ENCODE assay signal across 1 cellular context in genomic region chr20:56392282-56393132, GRCh38.
TF ChIP-seq lines count a peak whose summit lies in the region.

Gene CSTF1 (plus strand): TSS chr20:56392645. CDS start chr20:56395553, 2,908 bp downstream.

TF ChIP-seq in HepG2, 621 proteins besides CTCF, POLR2A, EP300 and RAD21 (continued from another document and continues in another):
- peak; percentile 91 for TF ChIP-seq ARID3A (IDR thresholded peaks at IDR 0.05; ENCODE audit: low read depth, low read length)
- no peak; the same call in 1 of the 2 replicates for TF ChIP-seq JDP2 (CRISPR knock-in tag; IDR thresholded peaks at IDR 0.05; ENCODE audit: borderline replicate concordance)
- peak; percentile 93 for TF ChIP-seq KLF12 (CRISPR knock-in tag; IDR thresholded peaks at IDR 0.05; ENCODE audit: borderline replicate concordance)
- TF ChIP-seq NR2F2 (IDR thresholded peaks at IDR 0.05; ENCODE audit: borderline replicate concordance, low read depth), result 0 out of 2 replicates have a peak, but pooled peaks have one; percentile 38
- peak; percentile 50; the same call in 1 of the 2 replicates for TF ChIP-seq ZNF839 (CRISPR knock-in tag; IDR thresholded peaks at IDR 0.05; ENCODE audit: borderline replicate concordance)
- peak; percentile 98 for TF ChIP-seq STAT5B (CRISPR knock-in tag; IDR thresholded peaks at IDR 0.05)
- TF ChIP-seq ZFX (CRISPR knock-in tag; IDR thresholded peaks at IDR 0.05; ENCODE audit: low read depth), result peak; percentile 97
- peak; percentile 100 for TF ChIP-seq MYC (CRISPR knock-in tag; IDR thresholded peaks at IDR 0.05; ENCODE audit: borderline replicate concordance)
- peak; percentile 99 for TF ChIP-seq REPIN1 (CRISPR knock-in tag; IDR thresholded peaks at IDR 0.05; ENCODE audit: borderline replicate concordance, low read depth)
- TF ChIP-seq ZNF20 (CRISPR knock-in tag; IDR thresholded peaks at IDR 0.05), result no peak
- TF ChIP-seq ZNF17 (CRISPR knock-in tag; IDR thresholded peaks at IDR 0.05), result no peak
- 0 out of 2 replicates have a peak, but pooled peaks have one; percentile 16 for TF ChIP-seq ZNF235 (CRISPR knock-in tag; IDR thresholded peaks at IDR 0.05; ENCODE audit: borderline replicate concordance)
- no peak for TF ChIP-seq CBX2 (IDR thresholded peaks at IDR 0.05; ENCODE audit: low read depth, low read length)
- TF ChIP-seq CBX2 (CRISPR knock-in tag; IDR thresholded peaks at IDR 0.05; ENCODE audit: low read depth), result peak; percentile 98
- TF ChIP-seq ZNF619 (CRISPR knock-in tag; IDR thresholded peaks at IDR 0.05), result peak; percentile 100
- TF ChIP-seq CSRNP1 (CRISPR knock-in tag; IDR thresholded peaks at IDR 0.05), result peak; percentile 98
- peak; percentile 85 for TF ChIP-seq SOX5 (CRISPR knock-in tag; IDR thresholded peaks at IDR 0.05; ENCODE audit: borderline replicate concordance)
- peak; percentile 32; the same call in 1 of the 2 replicates for TF ChIP-seq ZNF484 (CRISPR knock-in tag; IDR thresholded peaks at IDR 0.05; ENCODE audit: borderline replicate concordance, low read depth)
- no peak for TF ChIP-seq CENPBD1 (CRISPR knock-in tag; IDR thresholded peaks at IDR 0.05; ENCODE audit: borderline replicate concordance, low read depth)
- TF ChIP-seq ZEB1 (IDR thresholded peaks at IDR 0.05; ENCODE audit: insufficient replicate concordance, low read depth), result peak; percentile 78
- TF ChIP-seq MED13 (CRISPR knock-in tag; IDR thresholded peaks at IDR 0.05), result peak; percentile 97; the same call in 1 of the 2 replicates
- TF ChIP-seq ZNF280D (CRISPR knock-in tag; IDR thresholded peaks at IDR 0.05), result peak; percentile 99
- peak; percentile 97 for TF ChIP-seq ZNF574 (CRISPR knock-in tag; IDR thresholded peaks at IDR 0.05)
- TF ChIP-seq FOXA3 (CRISPR knock-in tag; IDR thresholded peaks at IDR 0.05), result peak; percentile 94
- TF ChIP-seq RFX1 (IDR thresholded peaks at IDR 0.05), result no peak
- TF ChIP-seq PAXIP1 (CRISPR knock-in tag; conservative IDR thresholded peaks at IDR 0.05), result peak; percentile 93
- no peak for TF ChIP-seq ZBTB1 (CRISPR knock-in tag; IDR thresholded peaks at IDR 0.05; ENCODE audit: borderline replicate concordance)
- TF ChIP-seq ZNF558 (CRISPR knock-in tag; IDR thresholded peaks at IDR 0.05; ENCODE audit: borderline replicate concordance), result peak; percentile 59
- TF ChIP-seq ZNF780A (CRISPR knock-in tag; IDR thresholded peaks at IDR 0.05), result peak; percentile 89; the same call in 1 of the 2 replicates
- no peak; the same call in 1 of the 2 replicates for TF ChIP-seq ZFP82 (CRISPR knock-in tag; IDR thresholded peaks at IDR 0.05; ENCODE audit: borderline replicate concordance)
- 0 out of 2 replicates have a peak, but pooled peaks have one; percentile 82 for TF ChIP-seq ZFYVE20 (CRISPR knock-in tag; IDR thresholded peaks at IDR 0.05; ENCODE audit: borderline replicate concordance, low read depth)
- TF ChIP-seq ZNF460 (CRISPR knock-in tag; IDR thresholded peaks at IDR 0.05; ENCODE audit: borderline replicate concordance), result no peak; the same call in 1 of the 2 replicates
- peak; percentile 97 for TF ChIP-seq NR2C2 (CRISPR knock-in tag; IDR thresholded peaks at IDR 0.05; ENCODE audit: borderline replicate concordance)
- TF ChIP-seq ZNF782 (CRISPR knock-in tag; IDR thresholded peaks at IDR 0.05; ENCODE audit: borderline replicate concordance), result peak; percentile 96
- TF ChIP-seq ZFP36 (IDR thresholded peaks at IDR 0.05; ENCODE audit: borderline replicate concordance, low read depth, low read length, partially characterized antibody), result no peak
- peak; percentile 97 for TF ChIP-seq CREB1 (IDR thresholded peaks at IDR 0.05)
- peak; percentile 99 for TF ChIP-seq CREB1 (CRISPR knock-in tag; IDR thresholded peaks at IDR 0.05)
- TF ChIP-seq TRIM24 (CRISPR knock-in tag; IDR thresholded peaks at IDR 0.05), result 0 out of 2 replicates have a peak, but pooled peaks have one; percentile 52
- peak; percentile 97 for TF ChIP-seq ZSCAN5A (CRISPR knock-in tag; IDR thresholded peaks at IDR 0.05; ENCODE audit: borderline replicate concordance)
- peak in 1 of 2 experiments; percentile 87; a peak in 2 of 4 replicates for TF ChIP-seq ATF4 (CRISPR knock-in tag; IDR thresholded peaks at IDR 0.05)
- TF ChIP-seq RXRB (CRISPR knock-in tag; IDR thresholded peaks at IDR 0.05; ENCODE audit: borderline replicate concordance), result peak; percentile 93
- TF ChIP-seq E2F5 (CRISPR knock-in tag; conservative IDR thresholded peaks at IDR 0.05), result peak; percentile 92
- TF ChIP-seq TGIF2 (CRISPR knock-in tag; IDR thresholded peaks at IDR 0.05), result peak; percentile 96
- peak; percentile 92 for TF ChIP-seq KDM4B (CRISPR knock-in tag; IDR thresholded peaks at IDR 0.05)
- TF ChIP-seq XRCC5 (optimal IDR thresholded peaks at IDR 0.05; ENCODE audit: low read length), result peak; percentile 100
- peak; percentile 95; the same call in 1 of the 2 replicates for TF ChIP-seq ZNF772 (CRISPR knock-in tag; IDR thresholded peaks at IDR 0.05)
- peak; percentile 89; the same call in 1 of the 2 replicates for TF ChIP-seq THAP8 (CRISPR knock-in tag; IDR thresholded peaks at IDR 0.05; ENCODE audit: borderline replicate concordance)
- peak; percentile 99 for TF ChIP-seq ZNF430 (CRISPR knock-in tag; IDR thresholded peaks at IDR 0.05)
- TF ChIP-seq ZNF577 (CRISPR knock-in tag; IDR thresholded peaks at IDR 0.05; ENCODE audit: borderline replicate concordance, low read depth), result no peak
